ENCODE assay signal across 1 cellular context in the genomic region with DNA sequence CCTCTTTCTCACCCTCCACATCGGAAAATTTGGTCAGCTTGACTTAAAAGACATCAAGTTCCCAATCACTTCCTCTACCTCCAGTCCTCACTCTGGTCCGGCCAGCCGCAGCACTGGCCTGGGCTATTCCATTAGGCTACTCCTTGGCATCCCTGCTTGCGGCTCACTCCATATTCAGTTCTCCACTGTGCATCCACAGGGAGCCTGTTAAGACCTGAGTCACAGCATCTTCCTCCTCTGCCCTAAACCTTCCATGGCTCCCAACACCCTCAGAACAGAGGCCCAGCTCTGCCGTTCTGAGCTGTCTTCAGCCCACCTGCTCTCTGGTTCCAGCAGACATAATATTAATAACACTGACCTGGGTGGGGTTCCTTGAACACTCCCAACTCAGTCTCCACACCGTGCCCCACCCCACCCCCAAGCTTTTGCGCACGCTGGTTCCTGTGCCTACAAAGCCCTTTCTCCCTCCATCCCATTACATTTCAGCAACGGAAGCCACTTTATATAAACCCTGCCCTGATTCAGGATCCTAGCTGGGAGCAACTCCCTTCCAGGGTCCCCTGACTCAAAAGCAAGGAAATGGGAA.
TF ChIP-seq lines count a peak whose summit lies in the region.

No MANE protein-coding gene starts in this region.

TF ChIP-seq in HEK293, 187 proteins besides CTCF, POLR2A, EP300 and RAD21 (continued from another document):
- TF ChIP-seq ZNF138 (tag by site-specific recombination; IDR thresholded peaks at IDR 0.05; ENCODE audit: borderline replicate concordance) (no peak), ZNF610 (tag by site-specific recombination; IDR thresholded peaks at IDR 0.05; ENCODE audit: borderline replicate concordance) (no peak), ZNF341 (tag by site-specific recombination; IDR thresholded peaks at IDR 0.05; ENCODE audit: low read depth) (peak; percentile 38), ZNF121 (tag by site-specific recombination; IDR thresholded peaks at IDR 0.05) (no peak), ZNF292 (tag by site-specific recombination; IDR thresholded peaks at IDR 0.05; ENCODE audit: borderline replicate concordance, low read depth) (no peak), ZNF24 (tag by site-specific recombination; IDR thresholded peaks at IDR 0.05) (no peak), ZNF366 (tag by site-specific recombination; conservative IDR thresholded peaks at IDR 0.05) (peak; percentile 37), ZBTB49 (tag by site-specific recombination; IDR thresholded peaks at IDR 0.05; ENCODE audit: low read depth) (no peak), ZNF518A (tag by site-specific recombination; conservative IDR thresholded peaks at IDR 0.05; ENCODE audit: low read depth) (no peak), ZNF529 (tag by site-specific recombination; IDR thresholded peaks at IDR 0.05; ENCODE audit: insufficient replicate concordance) (no peak)
- TF ChIP-seq, protein P1, sequence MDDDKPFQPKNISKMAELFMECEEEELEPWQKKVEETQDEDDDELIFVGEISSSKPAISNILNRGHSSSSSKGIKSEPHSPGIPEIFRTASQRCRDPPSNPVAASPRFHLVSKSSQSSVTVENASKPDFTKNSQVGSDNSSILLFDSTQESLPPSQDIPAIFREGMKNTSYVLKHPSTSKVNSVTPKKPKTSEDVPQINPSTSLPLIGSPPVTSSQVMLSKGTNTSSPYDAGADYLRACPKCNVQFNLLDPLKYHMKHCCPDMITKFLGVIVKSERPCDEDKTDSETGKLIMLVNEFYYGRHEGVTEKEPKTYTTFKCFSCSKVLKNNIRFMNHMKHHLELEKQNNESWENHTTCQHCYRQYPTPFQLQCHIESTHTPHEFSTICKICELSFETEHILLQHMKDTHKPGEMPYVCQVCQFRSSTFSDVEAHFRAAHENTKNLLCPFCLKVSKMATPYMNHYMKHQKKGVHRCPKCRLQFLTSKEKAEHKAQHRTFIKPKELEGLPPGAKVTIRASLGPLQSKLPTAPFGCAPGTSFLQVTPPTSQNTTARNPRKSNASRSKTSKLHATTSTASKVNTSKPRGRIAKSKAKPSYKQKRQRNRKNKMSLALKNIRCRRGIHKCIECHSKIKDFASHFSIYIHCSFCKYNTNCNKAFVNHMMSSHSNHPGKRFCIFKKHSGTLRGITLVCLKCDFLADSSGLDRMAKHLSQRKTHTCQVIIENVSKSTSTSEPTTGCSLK (tag by site-specific recombination; IDR thresholded peaks at IDR 0.05) = no peak
- TF ChIP-seq, protein P2, sequence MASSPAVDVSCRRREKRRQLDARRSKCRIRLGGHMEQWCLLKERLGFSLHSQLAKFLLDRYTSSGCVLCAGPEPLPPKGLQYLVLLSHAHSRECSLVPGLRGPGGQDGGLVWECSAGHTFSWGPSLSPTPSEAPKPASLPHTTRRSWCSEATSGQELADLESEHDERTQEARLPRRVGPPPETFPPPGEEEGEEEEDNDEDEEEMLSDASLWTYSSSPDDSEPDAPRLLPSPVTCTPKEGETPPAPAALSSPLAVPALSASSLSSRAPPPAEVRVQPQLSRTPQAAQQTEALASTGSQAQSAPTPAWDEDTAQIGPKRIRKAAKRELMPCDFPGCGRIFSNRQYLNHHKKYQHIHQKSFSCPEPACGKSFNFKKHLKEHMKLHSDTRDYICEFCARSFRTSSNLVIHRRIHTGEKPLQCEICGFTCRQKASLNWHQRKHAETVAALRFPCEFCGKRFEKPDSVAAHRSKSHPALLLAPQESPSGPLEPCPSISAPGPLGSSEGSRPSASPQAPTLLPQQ (tag by site-specific recombination; IDR thresholded peaks at IDR 0.05) = no peak
